10 cellular contexts compared by ENCODE assay signal in genomic region chr21:36478207-36478701, GRCh38. TPM values are rescaled to one million over a fixed set of nuclear protein-coding genes. Genes with fewer than 3 reads are reported as not detected.
DNase-seq lines count a peak whose midpoint lies in the region; ATAC-seq and TF ChIP-seq lines count a peak whose summit lies in the region.
"Had no signal": no experiment of that assay in that cellular context is flagged by ENCODE, and none has a peak within 500 bp of the region (broad histone marks: within the 10 kb centered on the region; RNA-seq: fewer than 3 reads in every experiment).

No MANE protein-coding gene starts in this region.

- no peak for TF ChIP-seq EP300 in ovary (IDR thresholded peaks at IDR 0.05)

- H3K9me3 ChIP-seq in breast epithelium (no peaks in the 10 kb centered on the region), SJCRH30 (replicated peaks) (no peaks in the 10 kb centered on the region), ovary (no peaks in the 10 kb centered on the region)
- H3K9me3 ChIP-seq: Caco-2 had no signal

- H3K4me3 Mint-ChIP-seq in MCF 10A (ENCODE audit: unreplicated experiment) (no peak overlapping the region), WTC11 (no peak overlapping the region)
- H3K4me3 Mint-ChIP-seq in stimulated activated effector memory CD8-positive, alpha-beta T cell treated with anti-CD3 and anti-CD28 coated beads, Interleukin-12 subunit alpha, Interleukin-12 subunit beta, amount 100 ng/mL, for 72 hours, result no peak overlapping the region

- H3K36me3 ChIP-seq in breast epithelium, result no peaks in the 10 kb centered on the region
- H3K36me3 ChIP-seq in SJCRH30, result no peaks in the 10 kb centered on the region
- no peaks in the 10 kb centered on the region for H3K36me3 ChIP-seq in ovary

- H3K27me3 Mint-ChIP-seq in MCF 10A (ENCODE audit: insufficient read depth, unreplicated experiment) (no peaks in the 10 kb centered on the region), WTC11 (ENCODE audit: low read depth) (no peaks in the 10 kb centered on the region)

- POLR2A ChIA-PET in MCF 10A (lab: Yijun Ruan, JAX) (interaction anchor here (0.6 kb wide), 1 partner anchor 221 kb away, joined by 3 read pairs; the partner anchor contains the start of gene SIM2), WTC11 (lab: Charles Lee) (no interaction called here)

- intact Hi-C loops in MCF 10A (cut with micrococcal nuclease) (loop anchor here (2.0 kb wide), 1 partner anchor 47 kb away; no protein-coding TSS in a partner anchor), breast epithelium (cut with DNase I; ENCODE audit: low total_unique reads) (loop anchor here (10.0 kb wide), 1 partner anchor 817 kb away; no protein-coding TSS in a partner anchor), ovary (cut with DNase I) (no loop called here)

- H3K9me3 Mint-ChIP-seq in MCF 10A (ENCODE audit: unreplicated experiment) (no peaks in the 10 kb centered on the region), WTC11 (no peaks in the 10 kb centered on the region)
- H3K9me3 Mint-ChIP-seq in stimulated activated effector memory CD8-positive, alpha-beta T cell treated with anti-CD3 and anti-CD28 coated beads, Interleukin-12 subunit alpha, Interleukin-12 subunit beta, amount 100 ng/mL, for 72 hours, result no peaks in the 10 kb centered on the region

- peak; percentile 96 for ATAC-seq in foreskin keratinocyte
- peak; percentile 94 for ATAC-seq in stimulated activated effector memory CD8-positive, alpha-beta T cell treated with anti-CD3 and anti-CD28 coated beads, Interleukin-12 subunit alpha, Interleukin-12 subunit beta, amount 100 ng/mL, for 72 hours
- no peak for ATAC-seq in WTC11

- H3K27me3 ChIP-seq in breast epithelium (no peaks in the 10 kb centered on the region), SJCRH30 (no peaks in the 10 kb centered on the region), foreskin keratinocyte (no peaks in the 10 kb centered on the region), ovary (no peaks in the 10 kb centered on the region)

- H3K27ac ChIP-seq in breast epithelium (no peak overlapping the region), SJCRH30 (peak overlapping the region; percentile 18), foreskin keratinocyte (peak overlapping the region; percentile 56), ovary (no peak overlapping the region)

- no peaks in the 10 kb centered on the region for H3K4me1 ChIP-seq in breast epithelium
- peaks cover 18% of the 10 kb centered on the region for H3K4me1 ChIP-seq in SJCRH30
- peaks cover 4% of the 10 kb centered on the region for H3K4me1 ChIP-seq in foreskin keratinocyte
- peaks cover 3% of the 10 kb centered on the region for H3K4me1 ChIP-seq in ovary (ENCODE audit: insufficient read depth)

- BruUV-seq in MCF 10A (replicated peaks; lab: Mats Ljungman, UMichigan), result no TSS peak

- H3K4me1 Mint-ChIP-seq in MCF 10A (ENCODE audit: insufficient read depth, unreplicated experiment) (peaks cover 6% of the 10 kb centered on the region), WTC11 (peaks cover 2% of the 10 kb centered on the region; the same call in 1 of the 2 replicates)
- H3K4me1 Mint-ChIP-seq in stimulated activated effector memory CD8-positive, alpha-beta T cell treated with anti-CD3 and anti-CD28 coated beads, Interleukin-12 subunit alpha, Interleukin-12 subunit beta, amount 100 ng/mL, for 72 hours, result peaks cover 8% of the 10 kb centered on the region

- H3K4me3 ChIP-seq in breast epithelium (no peak overlapping the region), SJCRH30 (no peak overlapping the region), ovary (no peak overlapping the region)

- no peak overlapping the region for H3K27ac Mint-ChIP-seq in MCF 10A (ENCODE audit: low read depth, unreplicated experiment)
- peak overlapping the region; percentile 32 for H3K27ac Mint-ChIP-seq in stimulated activated effector memory CD8-positive, alpha-beta T cell treated with anti-CD3 and anti-CD28 coated beads, Interleukin-12 subunit alpha, Interleukin-12 subunit beta, amount 100 ng/mL, for 72 hours
- no peak overlapping the region for H3K27ac Mint-ChIP-seq in WTC11

- WGBS in ovary, 3 donors, result 73 to 82% (median 80%) methylated on average over 6 of the region's 6 CpGs

- no peak for TF ChIP-seq POLR2A in breast epithelium (IDR thresholded peaks at IDR 0.05)
- no peak for TF ChIP-seq POLR2A in ovary (IDR thresholded peaks at IDR 0.05)

- DNase-seq in MCF 10A (ENCODE audit: unreplicated experiment) (peak; percentile 48), breast epithelium (ENCODE audit: low spot score in 2 of 2) (no peak), SJCRH30 (no peak), foreskin keratinocyte (peak; percentile 90 to 92), activated gamma-delta T cell (lab: John Stamatoyannopoulos, UW) (no peak), ovary (no peak), WTC11 (ENCODE audit: low spot score) (no peak)
- no peak for DNase-seq in stimulated activated effector memory CD8-positive, alpha-beta T cell treated with anti-CD3 and anti-CD28 coated beads, Interleukin-12 subunit alpha, Interleukin-12 subunit beta, amount 100 ng/mL, for 72 hours (ENCODE audit: low spot score in 2 of 2)
- DNase-seq: Caco-2, NCI-H510A had no signal

- TF ChIP-seq CTCF in MCF 10A (IDR thresholded peaks at IDR 0.05; ENCODE audit: unreplicated experiment) (no peak), breast epithelium (IDR thresholded peaks at IDR 0.05) (no peak), foreskin keratinocyte (conservative IDR thresholded peaks at IDR 0.05) (no peak), ovary (IDR thresholded peaks at IDR 0.05) (no peak), WTC11 (IDR thresholded peaks at IDR 0.05) (no peak)

- CTCF ChIA-PET in MCF 10A (lab: Yijun Ruan, JAX), result interaction anchor here (0.5 to 2.1 kb wide), 4 partner anchors 56 to 501 kb away, joined by 3 to 6 read pairs (median 4); no protein-coding TSS in a partner anchor
- CTCF ChIA-PET in WTC11 (lab: Charles Lee), result interaction anchor here (1.0 to 2.3 kb wide), 9 partner anchors 16 to 191 kb away, joined by 3 to 13 read pairs (median 4); no protein-coding TSS in a partner anchor

- H3K36me3 Mint-ChIP-seq in MCF 10A (ENCODE audit: insufficient read depth, unreplicated experiment) (peaks cover 5% of the 10 kb centered on the region), WTC11 (no peaks in the 10 kb centered on the region)
- H3K36me3 Mint-ChIP-seq in stimulated activated effector memory CD8-positive, alpha-beta T cell treated with anti-CD3 and anti-CD28 coated beads, Interleukin-12 subunit alpha, Interleukin-12 subunit beta, amount 100 ng/mL, for 72 hours, result no peaks in the 10 kb centered on the region

TF ChIP-seq in WTC11, 78 proteins besides CTCF, POLR2A, EP300 and RAD21:
- TF ChIP-seq, protein P1, sequence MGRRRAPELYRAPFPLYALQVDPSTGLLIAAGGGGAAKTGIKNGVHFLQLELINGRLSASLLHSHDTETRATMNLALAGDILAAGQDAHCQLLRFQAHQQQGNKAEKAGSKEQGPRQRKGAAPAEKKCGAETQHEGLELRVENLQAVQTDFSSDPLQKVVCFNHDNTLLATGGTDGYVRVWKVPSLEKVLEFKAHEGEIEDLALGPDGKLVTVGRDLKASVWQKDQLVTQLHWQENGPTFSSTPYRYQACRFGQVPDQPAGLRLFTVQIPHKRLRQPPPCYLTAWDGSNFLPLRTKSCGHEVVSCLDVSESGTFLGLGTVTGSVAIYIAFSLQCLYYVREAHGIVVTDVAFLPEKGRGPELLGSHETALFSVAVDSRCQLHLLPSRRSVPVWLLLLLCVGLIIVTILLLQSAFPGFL (CRISPR knock-in tag; IDR thresholded peaks at IDR 0.05; ENCODE audit: borderline replicate concordance), result no peak
- TF ChIP-seq E2F5 (CRISPR knock-in tag; IDR thresholded peaks at IDR 0.05) (no peak), ZNF232 (CRISPR knock-in tag; IDR thresholded peaks at IDR 0.05) (no peak), OVOL2 (CRISPR knock-in tag; IDR thresholded peaks at IDR 0.05; ENCODE audit: borderline replicate concordance) (no peak)

RNA-seq across cellular contexts. Expression of gene CLDN14, which starts 1.7 kb away (rescaled TPM):
- total RNA-seq in MCF 10A (2022) (not detected in 2 replicates), breast epithelium (not detected), foreskin keratinocyte (not detected in 2 replicates), ovary (not detected), WTC11 (2021) (not detected in 3 replicates)
- not detected in 2 replicates for total RNA-seq in SJCRH30 (2014; rRNA removed; shearing (Covaris generic))
- polyA plus RNA-seq in foreskin keratinocyte (0.03 TPM in 1 of 2 replicates, not detected in the other), ovary (under 1 TPM in 1 of 2 donors, not detected in 1; 0.15 TPM)
- total RNA-seq: Caco-2 had no signal

Comparison
In these comparisons a context has a peak if more than half of its experiments do, and no peak if none do; other contexts are left out.
1. DNase-seq: peak in MCF 10A (single experiment) and foreskin keratinocyte (2 of 2); none in breast epithelium (0 of 2), SJCRH30 (0 of 2), stimulated activated effector memory CD8-positive, alpha-beta T cell treated with anti-CD3 and anti-CD28 coated beads, Interleukin-12 subunit alpha, Interleukin-12 subunit beta, amount 100 ng/mL, for 72 hours (0 of 2), activated gamma-delta T cell (single experiment), ovary (0 of 5) and WTC11 (single experiment).
2. H3K27ac ChIP-seq: peak in SJCRH30 (single experiment) and foreskin keratinocyte (single experiment); none in breast epithelium (0 of 2) and ovary (0 of 2).
3. intact Hi-C loops: an anchor here in MCF 10A (2.0 kb wide) and breast epithelium (10.0 kb wide); none called in ovary.